Comparison of ENCODE assay signal across 21 cellular contexts in the genomic region with DNA sequence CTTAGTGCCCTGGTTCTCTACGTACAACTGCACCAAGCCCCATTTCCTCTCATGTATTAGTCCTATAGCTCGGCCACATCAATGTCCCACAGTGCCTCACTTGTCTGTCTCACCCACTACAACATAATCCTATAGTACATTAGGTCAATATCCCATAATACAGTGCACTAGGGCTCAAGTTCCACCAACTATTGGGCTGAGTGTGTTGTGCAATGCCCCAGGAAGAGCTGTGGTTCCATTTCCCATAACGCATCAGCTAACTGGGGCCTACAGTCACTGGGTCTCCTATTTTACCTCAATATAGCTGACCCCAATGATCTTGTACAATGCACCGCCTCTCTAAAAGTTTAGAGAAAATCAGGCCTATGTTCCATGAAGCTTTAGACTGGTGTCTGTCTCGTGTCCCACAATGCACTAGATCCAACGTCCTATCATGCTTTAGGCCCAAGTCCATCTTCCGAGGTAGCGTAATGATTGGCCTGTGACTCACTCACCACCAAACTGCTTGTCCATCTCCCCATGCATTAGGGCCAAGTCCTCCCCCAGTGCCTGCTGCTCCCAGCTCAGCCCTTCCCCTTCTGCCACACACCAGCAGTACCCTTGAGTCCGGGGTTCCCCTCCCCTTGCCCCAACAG. TPM values are rescaled to one million over a fixed set of nuclear protein-coding genes. Genes with fewer than 3 reads are reported as not detected.
DNase-seq lines count a peak whose midpoint lies in the region; ATAC-seq and TF ChIP-seq lines count a peak whose summit lies in the region.
"Had no signal": no experiment of that assay in that cellular context is flagged by ENCODE, and none has a peak within 500 bp of the region (broad histone marks: within the 10 kb centered on the region; RNA-seq: fewer than 3 reads in every experiment).

No MANE protein-coding gene starts in this region.

- peak; percentile 40 for DNase-seq in EL
- peak; percentile 48 for DNase-seq in RKO (ENCODE audit: low spot score)
- DNase-seq in myocyte (ENCODE audit: low read depth), result peak; percentile 47
- DNase-seq in NCI-H82 (lab: John Stamatoyannopoulos, UW), result no peak
- no peak for DNase-seq in NCI-H524 (lab: John Stamatoyannopoulos, UW)
- DNase-seq in NCI-H2196 treated with DMSO at 0.1 percent for 48 hours (lab: John Stamatoyannopoulos, UW; ENCODE audit: unreplicated experiment), result no peak
- DNase-seq: activated CD4-positive, alpha-beta T cell treated with anti-CD3 and anti-CD28 coated beads for 4 hours; CD4-positive, CD25-positive, alpha-beta regulatory T cell; DMS 273 treated with DMSO at 0.1 percent for 48 hours; foreskin keratinocyte; HFFc6; immature natural killer cell; left lung; NCI-H2171 treated with DMSO at 0.1 percent for 48 hours; NCI-H69; OCI-M1; substantia nigra had no signal

- no peak for TF ChIP-seq RAD21 in Ishikawa (IDR thresholded peaks at IDR 0.05; ENCODE audit: low read depth)

- no peak for ATAC-seq in GM21825 (IDR thresholded peaks at IDR 0.05; ENCODE audit: unreplicated experiment)
- ATAC-seq: foreskin keratinocyte, left lung had no signal

- TF ChIP-seq EP300 in Ishikawa (IDR thresholded peaks at IDR 0.05; ENCODE audit: borderline replicate concordance), result no peak

TF ChIP-seq in Ishikawa, 13 proteins besides CTCF, POLR2A, EP300 and RAD21:
- TF ChIP-seq, protein P1, sequence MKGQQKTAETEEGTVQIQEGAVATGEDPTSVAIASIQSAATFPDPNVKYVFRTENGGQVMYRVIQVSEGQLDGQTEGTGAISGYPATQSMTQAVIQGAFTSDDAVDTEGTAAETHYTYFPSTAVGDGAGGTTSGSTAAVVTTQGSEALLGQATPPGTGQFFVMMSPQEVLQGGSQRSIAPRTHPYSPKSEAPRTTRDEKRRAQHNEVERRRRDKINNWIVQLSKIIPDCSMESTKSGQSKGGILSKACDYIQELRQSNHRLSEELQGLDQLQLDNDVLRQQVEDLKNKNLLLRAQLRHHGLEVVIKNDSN (IDR thresholded peaks at IDR 0.05), result no peak
- TF ChIP-seq TCF12 (IDR thresholded peaks at IDR 0.05; ENCODE audit: low read depth) (no peak), CEBPB (IDR thresholded peaks at IDR 0.05) (peak; percentile 50), EGR1 (IDR thresholded peaks at IDR 0.05) (no peak), TAF1 (IDR thresholded peaks at IDR 0.05; ENCODE audit: low read depth) (no peak), YY1 (IDR thresholded peaks at IDR 0.05; ENCODE audit: low read depth) (no peak)
TF ChIP-seq in Ishikawa: peak in this region for 1.

RNA-seq across cellular contexts. Expression of a gene that starts 21.8 kb away (rescaled TPM):
- not detected in 2 replicates for total RNA-seq in myocyte
- not detected for polyA plus RNA-seq in myocyte (2012)
- total RNA-seq: CD4-positive, CD25-positive, alpha-beta regulatory T cell; HFFc6; MCF 10A; SJCRH30 had no signal

RNA-seq across cellular contexts. Expression of a gene that starts 25.5 kb away (rescaled TPM):
- total RNA-seq in myocyte, result 83.2 and 102 TPM in 2 replicates
- polyA plus RNA-seq in myocyte (2012), result 103 TPM

RNA-seq across cellular contexts. Expression of a gene that starts 50.4 kb away (rescaled TPM):
- 1.4 and 1.7 TPM in 2 replicates for total RNA-seq in myocyte
- polyA plus RNA-seq in myocyte (2012), result 1.4 TPM
- total RNA-seq: MCF 10A had no signal
- polyA plus RNA-seq: immature natural killer cell had no signal

RNA-seq across cellular contexts. Expression of a gene that starts 51.9 kb away (rescaled TPM):
- 0.99 and 1.3 TPM in 2 replicates for total RNA-seq in myocyte
- 0.43 TPM for polyA plus RNA-seq in myocyte (2012)

Comparison
In these comparisons a context has a peak if more than half of its experiments do, and no peak if none do; other contexts are left out.
1. DNase-seq: peak in EL (single experiment), RKO (single experiment) and myocyte (single experiment); none in NCI-H82 (single experiment), NCI-H524 (0 of 2) and NCI-H2196 treated with DMSO at 0.1 percent for 48 hours (single experiment).